ENCODE assay signal across 1 cellular context in the genomic region with DNA sequence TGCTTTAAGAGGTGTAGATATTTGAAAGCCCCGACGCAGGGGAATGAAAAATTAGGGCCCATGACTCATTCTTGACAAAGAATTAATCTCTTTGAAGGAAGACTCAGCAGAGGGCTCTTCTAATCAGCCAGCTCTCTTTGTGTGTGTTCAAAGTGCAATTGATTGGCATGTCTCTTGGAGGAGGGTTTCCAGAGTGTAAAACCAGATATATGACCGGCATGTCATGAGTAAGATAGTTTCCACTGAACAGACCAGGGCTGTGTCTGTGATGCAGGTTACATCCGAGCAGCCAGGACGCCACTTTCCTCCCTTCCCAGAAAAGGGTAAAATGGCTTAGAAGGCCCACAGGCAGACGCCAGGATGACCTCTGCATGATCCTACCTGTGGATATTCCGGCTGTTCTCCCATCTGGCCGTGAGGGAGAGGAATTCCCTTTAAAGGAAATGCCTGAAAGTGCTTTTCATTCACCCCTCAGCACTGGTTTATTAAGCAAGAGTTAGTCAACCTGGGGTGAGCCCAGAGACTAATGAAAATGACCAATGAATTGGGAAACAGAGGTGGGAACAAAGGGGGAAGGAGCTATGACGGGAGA.
TF ChIP-seq lines count a peak whose summit lies in the region.

No MANE protein-coding gene starts in this region.

TF ChIP-seq in SK-N-SH treated with all-trans-retinoic acid at 6 μM for 48 hours, 23 proteins besides CTCF, POLR2A, EP300 and RAD21:
- TF ChIP-seq, protein P1, sequence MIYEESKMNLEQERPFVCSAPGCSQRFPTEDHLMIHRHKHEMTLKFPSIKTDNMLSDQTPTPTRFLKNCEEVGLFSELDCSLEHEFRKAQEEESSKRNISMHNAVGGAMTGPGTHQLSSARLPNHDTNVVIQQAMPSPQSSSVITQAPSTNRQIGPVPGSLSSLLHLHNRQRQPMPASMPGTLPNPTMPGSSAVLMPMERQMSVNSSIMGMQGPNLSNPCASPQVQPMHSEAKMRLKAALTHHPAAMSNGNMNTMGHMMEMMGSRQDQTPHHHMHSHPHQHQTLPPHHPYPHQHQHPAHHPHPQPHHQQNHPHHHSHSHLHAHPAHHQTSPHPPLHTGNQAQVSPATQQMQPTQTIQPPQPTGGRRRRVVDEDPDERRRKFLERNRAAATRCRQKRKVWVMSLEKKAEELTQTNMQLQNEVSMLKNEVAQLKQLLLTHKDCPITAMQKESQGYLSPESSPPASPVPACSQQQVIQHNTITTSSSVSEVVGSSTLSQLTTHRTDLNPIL (CRISPR knock-in tag; IDR thresholded peaks at IDR 0.05; ENCODE audit: low read depth): no peak
- TF ChIP-seq ZFP30 (CRISPR knock-in tag; IDR thresholded peaks at IDR 0.05) (no peak), TOX (CRISPR knock-in tag; IDR thresholded peaks at IDR 0.05; ENCODE audit: borderline replicate concordance) (no peak), TCF4 (CRISPR knock-in tag; IDR thresholded peaks at IDR 0.05; ENCODE audit: borderline replicate concordance) (no peak), CSDC2 (CRISPR knock-in tag; IDR thresholded peaks at IDR 0.05) (no peak), ZNF70 (CRISPR knock-in tag; IDR thresholded peaks at IDR 0.05) (no peak)
